10 cellular contexts compared by ENCODE assay signal in the genomic region with DNA sequence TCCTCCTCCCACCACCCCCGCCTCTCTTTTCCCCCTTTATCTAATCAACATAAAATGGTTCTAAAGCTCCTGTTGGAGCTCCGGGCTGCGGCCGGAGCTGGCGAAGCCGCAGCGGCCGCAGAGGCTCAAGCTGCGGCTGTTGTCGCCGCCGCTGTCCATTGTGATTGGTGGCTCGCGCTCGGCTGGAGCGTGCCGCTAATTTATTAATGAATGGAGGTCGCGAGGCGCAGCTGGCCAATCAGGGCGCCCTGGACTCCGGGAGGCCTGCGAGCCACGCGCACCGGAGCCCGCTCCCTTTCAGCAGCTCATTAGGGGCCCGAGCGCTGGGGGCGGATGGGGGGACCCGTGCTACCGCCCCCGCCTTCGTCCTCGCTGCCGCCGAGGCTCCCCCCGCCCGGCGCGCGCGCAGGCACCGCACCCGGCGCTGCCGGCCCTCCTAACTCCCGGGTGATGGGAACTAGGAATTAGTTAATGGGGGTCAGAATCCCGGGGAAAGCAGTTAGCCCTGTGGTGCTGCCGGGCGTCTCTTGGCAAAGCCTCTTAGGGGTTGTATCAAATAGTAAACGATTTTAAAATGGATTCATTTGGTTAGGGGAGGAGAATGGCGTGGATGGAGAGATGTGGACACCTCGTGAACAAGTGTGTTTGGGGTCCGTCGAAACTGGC. TPM values are rescaled to one million over a fixed set of nuclear protein-coding genes. Genes with fewer than 3 reads are reported as not detected.
A peak's percentile ranks its signal among the peaks of the same experiment; 100 is the strongest.
DNase-seq lines count a peak whose midpoint lies in the region; ATAC-seq, FAIRE-seq and TF ChIP-seq lines count a peak whose summit lies in the region.
"Had no signal": no experiment of that assay in that cellular context is flagged by ENCODE, and none has a peak within 500 bp of the region (broad histone marks: within the 10 kb centered on the region; RNA-seq: fewer than 3 reads in every experiment).

No MANE protein-coding gene starts in this region.

- no peaks in the 10 kb centered on the region for H4K20me1 ChIP-seq in Karpas-422 (ENCODE audit: insufficient read depth, low read depth, low read length)

- no peak for FAIRE-seq in urothelium cell line (lab: Jason Lieb, UNC)

- DNase-seq in Karpas-422 (peak; percentile 85), left kidney (ENCODE audit: low read depth, low spot score) (peak; percentile 80), urothelium cell line (ENCODE audit: low spot score) (peak; percentile 35), SW 1271 (lab: John Stamatoyannopoulos, UW) (no peak)
- no peak for DNase-seq in activated CD4-positive, alpha-beta memory T cell treated with anti-CD3 and anti-CD28 coated beads, Interleukin-2, amount 10 ng/mL, durations not matched to agents 7 days and 5 days
- DNase-seq in stimulated activated CD4-positive, alpha-beta T cell treated with anti-CD3 and anti-CD28 coated beads, Interleukin-2, amount 100 ng/mL, for 48 hours, result no peak

- H3K27me3 Mint-ChIP-seq in activated CD4-positive, alpha-beta memory T cell treated with anti-CD3 and anti-CD28 coated beads, Interleukin-2, amount 10 ng/mL, durations not matched to agents 7 days and 5 days, result peaks cover 93% of the 10 kb centered on the region

- peak overlapping the region; percentile 8 for H2AFZ ChIP-seq in Karpas-422 (ENCODE audit: low read length)

- H3K9me3 Mint-ChIP-seq in activated CD4-positive, alpha-beta memory T cell treated with anti-CD3 and anti-CD28 coated beads, Interleukin-2, amount 10 ng/mL, durations not matched to agents 7 days and 5 days, result no peaks in the 10 kb centered on the region

- H3K36me3 ChIP-seq in Karpas-422 (ENCODE audit: insufficient read depth, low read length), result no peaks in the 10 kb centered on the region

- no peaks in the 10 kb centered on the region for H3K79me2 ChIP-seq in Karpas-422 (ENCODE audit: low read length)

- no peak overlapping the region for H3K27ac ChIP-seq in Karpas-422 (ENCODE audit: low read length)

- peak overlapping the region; percentile 74 for H3K9ac ChIP-seq in Karpas-422 (ENCODE audit: low read length)

- POLR2A ChIA-PET in activated CD4-positive, alpha-beta memory T cell treated with anti-CD3 and anti-CD28 coated beads, Interleukin-2, amount 10 ng/mL, durations not matched to agents 7 days and 5 days (lab: Charles Lee), result interaction anchor here (0.8 to 1.2 kb wide), 5 partner anchors 8 to 242 kb away, joined by 3 to 4 read pairs (median 3); partner anchors contain the start of gene TIFA

- ATAC-seq in GM21515 (IDR thresholded peaks at IDR 0.05; ENCODE audit: unreplicated experiment), result peak; percentile 29

- H3K4me2 ChIP-seq in Karpas-422 (ENCODE audit: low read depth, low read length, poor library complexity, severe bottlenecking), result peak overlapping the region; percentile 93

- peaks cover 2% of the 10 kb centered on the region for H3K36me3 Mint-ChIP-seq in activated CD4-positive, alpha-beta memory T cell treated with anti-CD3 and anti-CD28 coated beads, Interleukin-2, amount 10 ng/mL, durations not matched to agents 7 days and 5 days (ENCODE audit: low read depth)

- peak overlapping the region; percentile 73 for H3K4me3 ChIP-seq in GM12875 (ENCODE audit: low read depth, low read length)
- peak overlapping the region; percentile 78 for H3K4me3 ChIP-seq in Karpas-422 (ENCODE audit: low read length)

- peak overlapping the region; percentile 85 for H3K4me3 Mint-ChIP-seq in activated CD4-positive, alpha-beta memory T cell treated with anti-CD3 and anti-CD28 coated beads, Interleukin-2, amount 10 ng/mL, durations not matched to agents 7 days and 5 days

- no peak overlapping the region for H3K27ac Mint-ChIP-seq in activated CD4-positive, alpha-beta memory T cell treated with anti-CD3 and anti-CD28 coated beads, Interleukin-2, amount 10 ng/mL, durations not matched to agents 7 days and 5 days

- H3K9me2 ChIP-seq in Karpas-422 (replicated peaks; ENCODE audit: insufficient read depth, low read length), result no peaks in the 10 kb centered on the region

- no peaks in the 10 kb centered on the region for H3K9me3 ChIP-seq in Karpas-422 (ENCODE audit: low read length)

- peaks cover 49% of the 10 kb centered on the region for H3K4me1 ChIP-seq in Karpas-422 (ENCODE audit: low read length)

- no peaks in the 10 kb centered on the region for H3K27me3 ChIP-seq in Karpas-422 (ENCODE audit: low read length)

- CTCF ChIA-PET in activated CD4-positive, alpha-beta memory T cell treated with anti-CD3 and anti-CD28 coated beads, Interleukin-2, amount 10 ng/mL, durations not matched to agents 7 days and 5 days (lab: Charles Lee), result interaction anchor here (0.6 to 2.4 kb wide), 6 partner anchors 8 to 280 kb away, joined by 3 to 10 read pairs (median 5); no protein-coding TSS in a partner anchor

- peaks cover 63% of the 10 kb centered on the region for H3K4me1 Mint-ChIP-seq in activated CD4-positive, alpha-beta memory T cell treated with anti-CD3 and anti-CD28 coated beads, Interleukin-2, amount 10 ng/mL, durations not matched to agents 7 days and 5 days

- no peak for TF ChIP-seq CTCF in GM12875 (IDR thresholded peaks at IDR 0.05; ENCODE audit: borderline replicate concordance, insufficient read depth, low read depth, low read length)

RNA-seq across cellular contexts. Expression of gene NEUROG2, which starts 0.6 kb away (rescaled TPM):
- total RNA-seq in Karpas-422 (2014; rRNA removed; shearing (Covaris generic); ENCODE audit: low replicate concordance), result 5.1 and 9.6 TPM in 2 replicates
- not detected for total RNA-seq in activated CD4-positive, alpha-beta memory T cell treated with anti-CD3 and anti-CD28 coated beads, Interleukin-2, amount 10 ng/mL, durations not matched to agents 7 days and 5 days
- total RNA-seq: kidney epithelial cell; T-helper 2 cell treated with Interferon-gamma antibody and Interleukin-4, amounts not matched to agents 100 ng/mL and 5 ng/mL, for 36 hours had no signal

Comparison
In these comparisons a context has a peak if more than half of its experiments do, and no peak if none do; other contexts are left out.
1. DNase-seq: peak in Karpas-422 (single experiment), left kidney (single experiment) and urothelium cell line (single experiment); none in activated CD4-positive, alpha-beta memory T cell treated with anti-CD3 and anti-CD28 coated beads, Interleukin-2, amount 10 ng/mL, durations not matched to agents 7 days and 5 days (single experiment), stimulated activated CD4-positive, alpha-beta T cell treated with anti-CD3 and anti-CD28 coated beads, Interleukin-2, amount 100 ng/mL, for 48 hours (0 of 2) and SW 1271 (0 of 2).